In the genomic region with DNA sequence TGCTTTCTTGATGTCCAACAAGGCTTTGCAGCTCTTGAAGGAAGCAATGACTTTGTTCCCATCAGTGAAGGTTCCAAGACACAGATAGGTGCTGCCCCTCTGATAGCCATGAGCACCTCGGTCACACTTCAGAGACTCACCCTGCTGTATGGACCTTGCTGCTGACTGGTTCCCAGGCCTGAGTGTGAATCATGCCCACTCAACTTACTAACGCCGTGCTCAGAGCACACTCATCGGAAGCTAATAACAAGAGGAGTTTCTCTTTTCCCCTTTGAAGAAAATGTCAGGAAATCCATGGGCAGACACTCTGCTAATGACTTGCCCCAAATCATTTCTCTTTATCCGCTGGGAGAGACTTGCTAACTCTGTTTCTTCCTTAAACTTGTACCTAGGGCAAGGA, we compare ENCODE assay signal across 1 cellular context.
TF ChIP-seq lines count a peak whose summit lies in the region.

No MANE protein-coding gene starts in this region.

TF ChIP-seq in H1, 55 proteins besides CTCF, POLR2A, EP300 and RAD21 (continued from another document):
- TF ChIP-seq SRF (IDR thresholded peaks at IDR 0.05; ENCODE audit: low read depth, low read length) (no peak), PHF8 (conservative IDR thresholded peaks at IDR 0.05; ENCODE audit: low read depth, low read length) (no peak), HDAC6 (IDR thresholded peaks at IDR 0.05; ENCODE audit: low read depth, low read length) (no peak), BCL11A (IDR thresholded peaks at IDR 0.05; ENCODE audit: low read depth in 2 of 2, low read length in 2 of 2) (no peak), CHD2 (IDR thresholded peaks at IDR 0.05; ENCODE audit: low read length) (no peak), RBBP5 (IDR thresholded peaks at IDR 0.05; ENCODE audit: borderline replicate concordance, low read depth, low read length) (no peak), CREB1 (IDR thresholded peaks at IDR 0.05) (no peak), SP2 (IDR thresholded peaks at IDR 0.05; ENCODE audit: low read length) (no peak), KDM1A (IDR thresholded peaks at IDR 0.05; ENCODE audit: borderline replicate concordance, low read length) (no peak), EZH2 (IDR thresholded peaks at IDR 0.05; ENCODE audit: low read depth, low read length, severe bottlenecking) (no peak), TCF12 (IDR thresholded peaks at IDR 0.05; ENCODE audit: low read depth, low read length) (no peak), RFX5 (IDR thresholded peaks at IDR 0.05; ENCODE audit: borderline replicate concordance, low read depth, low read length) (no peak), JUND (IDR thresholded peaks at IDR 0.05; ENCODE audit: low read length) (no peak)
